In the genomic region with DNA sequence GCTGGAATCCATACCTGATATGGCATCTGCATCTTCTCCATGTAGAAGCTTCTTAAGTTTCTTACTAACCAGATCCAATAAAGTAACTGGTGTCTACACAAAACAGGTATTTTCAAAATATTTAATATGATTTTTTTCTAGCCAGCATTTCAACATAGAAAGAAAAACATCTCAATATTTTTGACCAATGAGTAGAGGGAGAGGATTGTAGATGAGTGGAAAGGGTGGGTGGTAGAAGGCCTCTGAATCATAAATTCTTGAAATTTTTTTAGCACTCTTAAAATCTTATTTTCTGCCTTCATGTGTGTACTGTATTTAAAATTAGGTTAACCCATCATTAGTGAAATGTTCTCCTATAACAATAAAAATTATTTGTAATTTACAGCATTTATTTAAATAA, we compare ENCODE assay signal across 16 cellular contexts.
"Had no signal": no experiment of that assay in that cellular context is flagged by ENCODE, and none has a peak within 500 bp of the region (broad histone marks: within the 10 kb centered on the region; RNA-seq: fewer than 3 reads in every experiment).

No MANE protein-coding gene starts in this region.

- H3K4me1 ChIP-seq: adrenal gland, foreskin keratinocyte, lower lobe of right lung, neural progenitor cell, sigmoid colon had no signal

- H3K9me3 ChIP-seq: adrenal gland, lower lobe of right lung, pancreas, sigmoid colon had no signal

- H3K4me1 Mint-ChIP-seq: immature natural killer cell; neural progenitor cell; stimulated activated effector memory CD8-positive, alpha-beta T cell treated with anti-CD3 and anti-CD28 coated beads, Interleukin-12 subunit alpha, Interleukin-12 subunit beta, amount 100 ng/mL, for 72 hours had no signal

- H3K4me2 ChIP-seq: neural progenitor cell had no signal

- H3K36me3 Mint-ChIP-seq: activated CD4-positive, alpha-beta memory T cell treated with anti-CD3 and anti-CD28 coated beads for 36 hours; neural progenitor cell; stimulated activated effector memory CD8-positive, alpha-beta T cell treated with anti-CD3 and anti-CD28 coated beads, Interleukin-12 subunit alpha, Interleukin-12 subunit beta, amount 100 ng/mL, for 72 hours had no signal

- H3K27me3 ChIP-seq: adrenal gland, foreskin keratinocyte, neural progenitor cell, pancreas, sigmoid colon had no signal

- H3K9me3 Mint-ChIP-seq: activated CD4-positive, alpha-beta memory T cell treated with anti-CD3 and anti-CD28 coated beads for 36 hours; activated T-cell treated with anti-CD3 and anti-CD28 coated beads, Interleukin-2, amount 50 U/mL, for 4 hours; immature natural killer cell; neural progenitor cell; stimulated activated effector memory CD8-positive, alpha-beta T cell treated with anti-CD3 and anti-CD28 coated beads, Interleukin-12 subunit alpha, Interleukin-12 subunit beta, amount 100 ng/mL, for 72 hours had no signal

- DNase-seq: activated CD4-positive, alpha-beta memory T cell treated with anti-CD3 and anti-CD28 coated beads for 36 hours; activated CD4-positive, CD25-positive, alpha-beta regulatory T cell treated with anti-CD3 and anti-CD28 coated beads, Interleukin-2, amount 50 U/mL, for 72 hours; activated effector memory CD4-positive, alpha-beta T cell treated with Interleukin-2 at 50 U/mL for 16 hours; activated naive CD4-positive, alpha-beta T cell treated with anti-CD3 and anti-CD28 coated beads, Interleukin-2, amount 50 U/mL, for 16 hours; activated T-cell treated with anti-CD3 and anti-CD28 coated beads, Interleukin-2, amount 50 U/mL, for 4 hours; adrenal gland; foreskin keratinocyte; glutamatergic neuron; immature natural killer cell; left cardiac atrium; lower lobe of right lung; pancreas; sigmoid colon had no signal

- H2AFZ ChIP-seq: neural progenitor cell had no signal

- H3K27me3 Mint-ChIP-seq: activated CD4-positive, alpha-beta memory T cell treated with anti-CD3 and anti-CD28 coated beads for 36 hours had no signal

- H3K27ac Mint-ChIP-seq: activated CD4-positive, alpha-beta memory T cell treated with anti-CD3 and anti-CD28 coated beads for 36 hours; immature natural killer cell; neural progenitor cell; stimulated activated effector memory CD8-positive, alpha-beta T cell treated with anti-CD3 and anti-CD28 coated beads, Interleukin-12 subunit alpha, Interleukin-12 subunit beta, amount 100 ng/mL, for 72 hours had no signal

- H3K4me3 ChIP-seq: adrenal gland, lower lobe of right lung, neural progenitor cell, pancreas, sigmoid colon had no signal

- H3K36me3 ChIP-seq: adrenal gland, lower lobe of right lung, neural progenitor cell, pancreas, sigmoid colon had no signal

- H3K4me3 Mint-ChIP-seq: activated CD4-positive, alpha-beta memory T cell treated with anti-CD3 and anti-CD28 coated beads for 36 hours; activated T-cell treated with anti-CD3 and anti-CD28 coated beads, Interleukin-2, amount 50 U/mL, for 4 hours; immature natural killer cell; neural progenitor cell; stimulated activated effector memory CD8-positive, alpha-beta T cell treated with anti-CD3 and anti-CD28 coated beads, Interleukin-12 subunit alpha, Interleukin-12 subunit beta, amount 100 ng/mL, for 72 hours had no signal

- ATAC-seq: activated T-cell treated with anti-CD3 and anti-CD28 coated beads, Interleukin-2, amount 50 U/mL, for 4 hours; esophagus mucosa; foreskin keratinocyte; lower lobe of right lung; pancreas; stimulated activated effector memory CD8-positive, alpha-beta T cell treated with anti-CD3 and anti-CD28 coated beads, Interleukin-12 subunit alpha, Interleukin-12 subunit beta, amount 100 ng/mL, for 72 hours had no signal

- H3K27ac ChIP-seq: adrenal gland, foreskin keratinocyte, lower lobe of right lung, neural progenitor cell, pancreas, sigmoid colon had no signal

- H3K9ac ChIP-seq: neural progenitor cell had no signal
